In genomic region chr6:42988486-42989020, GRCh38 we compare ENCODE assay signal across 20 cellular contexts. TPM values are rescaled to one million over a fixed set of nuclear protein-coding genes. Genes with fewer than 3 reads are reported as not detected.
DNase-seq lines count a peak whose midpoint lies in the region; ATAC-seq and TF ChIP-seq lines count a peak whose summit lies in the region.
"Had no signal": no experiment of that assay in that cellular context is flagged by ENCODE, and none has a peak within 500 bp of the region (broad histone marks: within the 10 kb centered on the region; RNA-seq: fewer than 3 reads in every experiment).

No MANE protein-coding gene starts in this region.

- TF ChIP-seq CTCF in coronary artery (IDR thresholded peaks at IDR 0.05) = no peak

- H3K27me3 Mint-ChIP-seq in activated T-helper 1 cell treated with anti-CD3 and anti-CD28 coated beads, Interleukin-12 subunit alpha, Interleukin-12 subunit beta, Interleukin-2, Interleukin-4 antibody, amounts not matched to agents 30 ng/mL and 10 ng/mL and 1 ng/mL, durations not matched to agents 14 hours and 24 hours and 36 hours (ENCODE audit: insufficient read depth) = no peaks in the 10 kb centered on the region
- H3K27me3 Mint-ChIP-seq in activated CD4-positive, alpha-beta T cell treated with anti-CD3 and anti-CD28 coated beads, Interleukin-2, amount 10 ng/mL, durations not matched to agents 7 days and 5 days = no peaks in the 10 kb centered on the region
- H3K27me3 Mint-ChIP-seq: activated CD8-positive, alpha-beta memory T cell treated with anti-CD3 and anti-CD28 coated beads, Interleukin-2, amount 10 ng/mL, durations not matched to agents 7 days and 5 days; stimulated activated naive B cell treated with anti-CD40 and anti-IgM and Interleukin-4, amounts not matched to agents 10 μg/mL and 1 μg/mL and 100 μg/mL, for 72 hours; T-cell had no signal

- ATAC-seq in activated naive CD4-positive, alpha-beta T cell treated with anti-CD3 and anti-CD28 coated beads, Interleukin-2, amount 50 U/mL, for 72 hours = no peak
- ATAC-seq: activated CD8-positive, alpha-beta memory T cell treated with anti-CD3 and anti-CD28 coated beads, Interleukin-2, amount 10 ng/mL, durations not matched to agents 7 days and 5 days; left cardiac atrium; stimulated activated naive B cell treated with anti-CD40 and anti-IgM and Interleukin-4, amounts not matched to agents 10 μg/mL and 1 μg/mL and 100 μg/mL, for 72 hours; T-cell had no signal

- POLR2A ChIA-PET in activated CD4-positive, alpha-beta T cell treated with anti-CD3 and anti-CD28 coated beads, Interleukin-2, amount 10 ng/mL, durations not matched to agents 7 days and 5 days (lab: Charles Lee) = interaction anchor here (0.6 kb wide), 1 partner anchor 8 kb away, joined by 3 read pairs; no protein-coding TSS in a partner anchor

- DNase-seq in activated naive CD4-positive, alpha-beta T cell treated with anti-CD3 and anti-CD28 coated beads, Interleukin-2, amount 50 U/mL, for 72 hours (ENCODE audit: low spot score in 2 of 2) = no peak
- no peak for DNase-seq in activated naive CD4-positive, alpha-beta T cell treated with Interleukin-2 at 50 U/mL for 16 hours
- DNase-seq in activated T-helper 1 cell treated with anti-CD3 and anti-CD28 coated beads, Interleukin-12 subunit alpha, Interleukin-12 subunit beta, Interleukin-2, Interleukin-4 antibody, amounts not matched to agents 30 ng/mL and 10 ng/mL and 1 ng/mL, durations not matched to agents 14 hours and 24 hours and 36 hours (ENCODE audit: low spot score) = no peak
- peak; percentile 76 for DNase-seq in fibroblast of peridontal ligament (ENCODE audit: extremely low read depth)
- DNase-seq in stromal cell of bone marrow (ENCODE audit: low read depth) = peak; percentile 82
- no peak for DNase-seq in activated CD4-positive, alpha-beta T cell treated with anti-CD3 and anti-CD28 coated beads, Interleukin-2, amount 10 ng/mL, durations not matched to agents 7 days and 5 days
- DNase-seq in SHP77 (lab: John Stamatoyannopoulos, UW) = no peak
- no peak for DNase-seq in coronary artery (ENCODE audit: low spot score)
- DNase-seq: activated CD8-positive, alpha-beta memory T cell treated with anti-CD3 and anti-CD28 coated beads, Interleukin-2, amount 10 ng/mL, durations not matched to agents 7 days and 5 days; activated effector memory CD4-positive, alpha-beta T cell treated with anti-CD3 and anti-CD28 coated beads, Interleukin-2, amount 50 U/mL, for 16 hours; anterior cingulate cortex; left cardiac atrium; NCI-H1092; NCI-H748 treated with DMSO at 0.1 percent for 48 hours; spleen; stimulated activated naive B cell treated with anti-CD40 and anti-IgM and Interleukin-4, amounts not matched to agents 10 μg/mL and 1 μg/mL and 100 μg/mL, for 72 hours; T-cell; transverse colon had no signal

- peak overlapping the region; percentile 4 to 50 for H3K27ac Mint-ChIP-seq in activated naive CD4-positive, alpha-beta T cell treated with anti-CD3 and anti-CD28 coated beads, Interleukin-2, amount 50 U/mL, for 72 hours
- H3K27ac Mint-ChIP-seq in activated T-helper 1 cell treated with anti-CD3 and anti-CD28 coated beads, Interleukin-12 subunit alpha, Interleukin-12 subunit beta, Interleukin-2, Interleukin-4 antibody, amounts not matched to agents 30 ng/mL and 10 ng/mL and 1 ng/mL, durations not matched to agents 14 hours and 24 hours and 36 hours = peak overlapping the region; percentile 14
- H3K27ac Mint-ChIP-seq in activated CD4-positive, alpha-beta T cell treated with anti-CD3 and anti-CD28 coated beads, Interleukin-2, amount 10 ng/mL, durations not matched to agents 7 days and 5 days = no peak overlapping the region
- H3K27ac Mint-ChIP-seq: activated CD8-positive, alpha-beta memory T cell treated with anti-CD3 and anti-CD28 coated beads, Interleukin-2, amount 10 ng/mL, durations not matched to agents 7 days and 5 days; stimulated activated naive B cell treated with anti-CD40 and anti-IgM and Interleukin-4, amounts not matched to agents 10 μg/mL and 1 μg/mL and 100 μg/mL, for 72 hours had no signal

- peaks cover 47% of the 10 kb centered on the region for H3K4me1 Mint-ChIP-seq in activated T-helper 1 cell treated with anti-CD3 and anti-CD28 coated beads, Interleukin-12 subunit alpha, Interleukin-12 subunit beta, Interleukin-2, Interleukin-4 antibody, amounts not matched to agents 30 ng/mL and 10 ng/mL and 1 ng/mL, durations not matched to agents 14 hours and 24 hours and 36 hours (ENCODE audit: low read depth)
- peaks cover 47% of the 10 kb centered on the region for H3K4me1 Mint-ChIP-seq in activated CD4-positive, alpha-beta T cell treated with anti-CD3 and anti-CD28 coated beads, Interleukin-2, amount 10 ng/mL, durations not matched to agents 7 days and 5 days

- CTCF ChIA-PET in activated CD4-positive, alpha-beta T cell treated with anti-CD3 and anti-CD28 coated beads, Interleukin-2, amount 10 ng/mL, durations not matched to agents 7 days and 5 days (lab: Charles Lee) = interaction anchor here (0.5 to 1.7 kb wide), 7 partner anchors 16 to 207 kb away, joined by 3 to 6 read pairs (median 4); no protein-coding TSS in a partner anchor

- no peaks in the 10 kb centered on the region for H3K9me3 Mint-ChIP-seq in activated naive CD4-positive, alpha-beta T cell treated with anti-CD3 and anti-CD28 coated beads, Interleukin-2, amount 50 U/mL, for 72 hours
- H3K9me3 Mint-ChIP-seq in activated T-helper 1 cell treated with anti-CD3 and anti-CD28 coated beads, Interleukin-12 subunit alpha, Interleukin-12 subunit beta, Interleukin-2, Interleukin-4 antibody, amounts not matched to agents 30 ng/mL and 10 ng/mL and 1 ng/mL, durations not matched to agents 14 hours and 24 hours and 36 hours = no peaks in the 10 kb centered on the region
- H3K9me3 Mint-ChIP-seq in activated CD4-positive, alpha-beta T cell treated with anti-CD3 and anti-CD28 coated beads, Interleukin-2, amount 10 ng/mL, durations not matched to agents 7 days and 5 days = no peaks in the 10 kb centered on the region
- H3K9me3 Mint-ChIP-seq: CD14-positive monocyte; stimulated activated naive B cell treated with anti-CD40 and anti-IgM and Interleukin-4, amounts not matched to agents 10 μg/mL and 1 μg/mL and 100 μg/mL, for 72 hours; T-cell had no signal

- no peak overlapping the region for H3K4me3 Mint-ChIP-seq in activated T-helper 1 cell treated with anti-CD3 and anti-CD28 coated beads, Interleukin-12 subunit alpha, Interleukin-12 subunit beta, Interleukin-2, Interleukin-4 antibody, amounts not matched to agents 30 ng/mL and 10 ng/mL and 1 ng/mL, durations not matched to agents 14 hours and 24 hours and 36 hours
- H3K4me3 Mint-ChIP-seq in activated CD4-positive, alpha-beta T cell treated with anti-CD3 and anti-CD28 coated beads, Interleukin-2, amount 10 ng/mL, durations not matched to agents 7 days and 5 days = no peak overlapping the region
- H3K4me3 Mint-ChIP-seq: activated CD8-positive, alpha-beta memory T cell treated with anti-CD3 and anti-CD28 coated beads, Interleukin-2, amount 10 ng/mL, durations not matched to agents 7 days and 5 days; stimulated activated naive B cell treated with anti-CD40 and anti-IgM and Interleukin-4, amounts not matched to agents 10 μg/mL and 1 μg/mL and 100 μg/mL, for 72 hours; T-cell had no signal

- H3K4me3 ChIP-seq in coronary artery = no peak overlapping the region
- H3K4me3 ChIP-seq: esophagus muscularis mucosa, spleen, transverse colon had no signal

- H3K36me3 Mint-ChIP-seq in activated naive CD4-positive, alpha-beta T cell treated with anti-CD3 and anti-CD28 coated beads, Interleukin-2, amount 50 U/mL, for 72 hours = peaks cover 13% of the 10 kb centered on the region in 2 donors
- peaks cover 22% of the 10 kb centered on the region for H3K36me3 Mint-ChIP-seq in activated T-helper 1 cell treated with anti-CD3 and anti-CD28 coated beads, Interleukin-12 subunit alpha, Interleukin-12 subunit beta, Interleukin-2, Interleukin-4 antibody, amounts not matched to agents 30 ng/mL and 10 ng/mL and 1 ng/mL, durations not matched to agents 14 hours and 24 hours and 36 hours (ENCODE audit: low read depth)
- H3K36me3 Mint-ChIP-seq in activated CD4-positive, alpha-beta T cell treated with anti-CD3 and anti-CD28 coated beads, Interleukin-2, amount 10 ng/mL, durations not matched to agents 7 days and 5 days (ENCODE audit: low read depth) = peaks cover 36% of the 10 kb centered on the region

- intact Hi-C loops in activated T-helper 1 cell treated with anti-CD3 and anti-CD28 coated beads, Interleukin-12 subunit alpha, Interleukin-12 subunit beta, Interleukin-2, Interleukin-4 antibody, amounts not matched to agents 30 ng/mL and 10 ng/mL and 1 ng/mL, durations not matched to agents 14 hours and 24 hours and 36 hours (cut with micrococcal nuclease) = loop anchor here (10.0 kb wide), 1 partner anchor 244 kb away; the partner anchor contains the start of gene TBCC

- H3K27ac ChIP-seq in coronary artery = no peak overlapping the region
- H3K27ac ChIP-seq: esophagus muscularis mucosa, spleen had no signal

RNA-seq across cellular contexts. Expression of gene PPP2R5D, which starts 4.2 kb away (rescaled TPM):
- 10 to 100 TPM; 53.0 to 96.0 TPM for total RNA-seq in activated naive CD4-positive, alpha-beta T cell treated with anti-CD3 and anti-CD28 coated beads, Interleukin-2, amount 50 U/mL, for 72 hours
- total RNA-seq in activated T-helper 1 cell treated with anti-CD3 and anti-CD28 coated beads, Interleukin-12 subunit alpha, Interleukin-12 subunit beta, Interleukin-2, Interleukin-4 antibody, amounts not matched to agents 30 ng/mL and 10 ng/mL and 1 ng/mL, durations not matched to agents 14 hours and 24 hours and 36 hours = 52.1 and 53.4 TPM in 2 replicates
- total RNA-seq in activated CD4-positive, alpha-beta T cell treated with anti-CD3 and anti-CD28 coated beads, Interleukin-2, amount 10 ng/mL, durations not matched to agents 7 days and 5 days = 10 to 100 TPM; 62.0 to 68.1 TPM

RNA-seq across cellular contexts. Expression of gene PEX6, which starts 9.6 kb away (rescaled TPM):
- total RNA-seq in activated naive CD4-positive, alpha-beta T cell treated with anti-CD3 and anti-CD28 coated beads, Interleukin-2, amount 50 U/mL, for 72 hours = 10 to 100 TPM in 1 of 2 donors, 1 to 10 TPM in 1; 7.9 to 13.8 TPM
- 20.9 TPM in 2 replicates for total RNA-seq in activated T-helper 1 cell treated with anti-CD3 and anti-CD28 coated beads, Interleukin-12 subunit alpha, Interleukin-12 subunit beta, Interleukin-2, Interleukin-4 antibody, amounts not matched to agents 30 ng/mL and 10 ng/mL and 1 ng/mL, durations not matched to agents 14 hours and 24 hours and 36 hours
- total RNA-seq in activated CD4-positive, alpha-beta T cell treated with anti-CD3 and anti-CD28 coated beads, Interleukin-2, amount 10 ng/mL, durations not matched to agents 7 days and 5 days = 10 to 100 TPM; 18.7 to 21.3 TPM

RNA-seq across cellular contexts. Expression of gene MEA1, which starts 25.2 kb away (rescaled TPM):
- total RNA-seq in activated naive CD4-positive, alpha-beta T cell treated with anti-CD3 and anti-CD28 coated beads, Interleukin-2, amount 50 U/mL, for 72 hours = 10 to 100 TPM; 79.4 to 83.6 TPM
- total RNA-seq in activated T-helper 1 cell treated with anti-CD3 and anti-CD28 coated beads, Interleukin-12 subunit alpha, Interleukin-12 subunit beta, Interleukin-2, Interleukin-4 antibody, amounts not matched to agents 30 ng/mL and 10 ng/mL and 1 ng/mL, durations not matched to agents 14 hours and 24 hours and 36 hours = 89.3 and 92.7 TPM in 2 replicates
- 10 to 100 TPM; 58.9 to 70.1 TPM for total RNA-seq in activated CD4-positive, alpha-beta T cell treated with anti-CD3 and anti-CD28 coated beads, Interleukin-2, amount 10 ng/mL, durations not matched to agents 7 days and 5 days

RNA-seq across cellular contexts. Expression of gene KLHDC3, which starts 25.5 kb away (rescaled TPM):
- 10 to 100 TPM; 67.7 to 74.0 TPM for total RNA-seq in activated naive CD4-positive, alpha-beta T cell treated with anti-CD3 and anti-CD28 coated beads, Interleukin-2, amount 50 U/mL, for 72 hours
- 76.6 and 77.0 TPM in 2 replicates for total RNA-seq in activated T-helper 1 cell treated with anti-CD3 and anti-CD28 coated beads, Interleukin-12 subunit alpha, Interleukin-12 subunit beta, Interleukin-2, Interleukin-4 antibody, amounts not matched to agents 30 ng/mL and 10 ng/mL and 1 ng/mL, durations not matched to agents 14 hours and 24 hours and 36 hours
- 10 to 100 TPM; 64.7 to 74.2 TPM for total RNA-seq in activated CD4-positive, alpha-beta T cell treated with anti-CD3 and anti-CD28 coated beads, Interleukin-2, amount 10 ng/mL, durations not matched to agents 7 days and 5 days

RNA-seq across cellular contexts. Expression of gene GNMT, which starts 28.0 kb away (rescaled TPM):
- total RNA-seq in activated naive CD4-positive, alpha-beta T cell treated with anti-CD3 and anti-CD28 coated beads, Interleukin-2, amount 50 U/mL, for 72 hours = 1 to 10 TPM in 1 of 2 donors, under 1 TPM in 1; 0.54 to 1.0 TPM
- total RNA-seq in activated T-helper 1 cell treated with anti-CD3 and anti-CD28 coated beads, Interleukin-12 subunit alpha, Interleukin-12 subunit beta, Interleukin-2, Interleukin-4 antibody, amounts not matched to agents 30 ng/mL and 10 ng/mL and 1 ng/mL, durations not matched to agents 14 hours and 24 hours and 36 hours = 0.54 and 0.60 TPM in 2 replicates
- 1 to 10 TPM; 1.1 to 1.3 TPM for total RNA-seq in activated CD4-positive, alpha-beta T cell treated with anti-CD3 and anti-CD28 coated beads, Interleukin-2, amount 10 ng/mL, durations not matched to agents 7 days and 5 days

Comparison
In these comparisons a context has a peak if more than half of its experiments do, and no peak if none do; other contexts are left out.
1. DNase-seq: peak in fibroblast of peridontal ligament (single experiment) and stromal cell of bone marrow (single experiment); none in activated naive CD4-positive, alpha-beta T cell treated with anti-CD3 and anti-CD28 coated beads, Interleukin-2, amount 50 U/mL, for 72 hours (0 of 2), activated naive CD4-positive, alpha-beta T cell treated with Interleukin-2 at 50 U/mL for 16 hours (single experiment), activated T-helper 1 cell treated with anti-CD3 and anti-CD28 coated beads, Interleukin-12 subunit alpha, Interleukin-12 subunit beta, Interleukin-2, Interleukin-4 antibody, amounts not matched to agents 30 ng/mL and 10 ng/mL and 1 ng/mL, durations not matched to agents 14 hours and 24 hours and 36 hours (single experiment), activated CD4-positive, alpha-beta T cell treated with anti-CD3 and anti-CD28 coated beads, Interleukin-2, amount 10 ng/mL, durations not matched to agents 7 days and 5 days (single experiment), SHP77 (0 of 2) and coronary artery (single experiment).